Comparison of ENCODE assay signal across 13 cellular contexts in genomic region chr20:59402697-59403096, GRCh38.
DNase-seq lines count a peak whose midpoint lies in the region; ATAC-seq and TF ChIP-seq lines count a peak whose summit lies in the region.
"Had no signal": no experiment of that assay in that cellular context is flagged by ENCODE, and none has a peak within 500 bp of the region (broad histone marks: within the 10 kb centered on the region; RNA-seq: fewer than 3 reads in every experiment).

No MANE protein-coding gene starts in this region.

- TF ChIP-seq RAD21 in neural cell (conservative IDR thresholded peaks at IDR 0.05): peak; percentile 73

- H3K9me2 ChIP-seq in neural cell (ENCODE audit: insufficient read depth, low read length): no peaks in the 10 kb centered on the region

- no peaks in the 10 kb centered on the region for H3F3A ChIP-seq in neural cell (ENCODE audit: insufficient read depth, low read length, poor library complexity, severe bottlenecking)

- H3K36me3 ChIP-seq in neural cell (ENCODE audit: insufficient read depth, low read length): no peaks in the 10 kb centered on the region

- no peaks in the 10 kb centered on the region for H4K20me1 ChIP-seq in neural cell (ENCODE audit: insufficient read depth)

- H3K79me2 ChIP-seq in neural cell (replicated peaks; ENCODE audit: insufficient read depth, low read length): no peaks in the 10 kb centered on the region

- H3K27ac ChIP-seq in neural cell (ENCODE audit: low read length): peak overlapping the region; percentile 51
- H3K27ac ChIP-seq: PC-9 had no signal

- H2AFZ ChIP-seq in neural cell (ENCODE audit: low read depth, low read length): no peak overlapping the region
- H2AFZ ChIP-seq: PC-9 had no signal

- peak; percentile 41 for DNase-seq in DMS79 treated with DMSO at 0.1 percent for 48 hours (lab: John Stamatoyannopoulos, UW)
- DNase-seq in DMS79 (lab: John Stamatoyannopoulos, UW): no peak
- peak; percentile 68 for DNase-seq in NCI-H2171 (lab: John Stamatoyannopoulos, UW)
- DNase-seq in cerebellum (ENCODE audit: low spot score): peak; percentile 21
- DNase-seq in AG08395 (ENCODE audit: low spot score): no peak
- no peak for DNase-seq in dermis blood vessel endothelial cell
- DNase-seq: 8988T; activated CD4-positive, CD25-positive, alpha-beta regulatory T cell; GDM1; immature natural killer cell; PC-9 had no signal

- no peaks in the 10 kb centered on the region for H3K27me3 ChIP-seq in neural cell (ENCODE audit: insufficient read depth, low read depth, low read length)

- H3K4me2 ChIP-seq in neural cell (ENCODE audit: low read length): peak overlapping the region; percentile 22
- H3K4me2 ChIP-seq: PC-9 had no signal

- no peaks in the 10 kb centered on the region for H3K9me3 ChIP-seq in neural cell (ENCODE audit: low read length)

- peak; percentile 63 for TF ChIP-seq CTCF in neural cell (IDR thresholded peaks at IDR 0.05; ENCODE audit: poor library complexity, severe bottlenecking)

- H3K4me3 ChIP-seq in neural cell (ENCODE audit: low read length): peak overlapping the region; percentile 59
- H3K4me3 ChIP-seq: PC-9 had no signal

- TF ChIP-seq EP300 in neural cell (conservative IDR thresholded peaks at IDR 0.05; ENCODE audit: poor library complexity, severe bottlenecking): no peak

- ATAC-seq in HG03139 (IDR thresholded peaks at IDR 0.05; ENCODE audit: unreplicated experiment): no peak

- peak overlapping the region; percentile 42 for H3K9ac ChIP-seq in neural cell (ENCODE audit: low read length)

TF ChIP-seq in neural cell, 6 proteins besides CTCF, POLR2A, EP300 and RAD21:
- TF ChIP-seq MXI1 (conservative IDR thresholded peaks at IDR 0.05; ENCODE audit: poor library complexity, severe bottlenecking): peak; percentile 86
- no peak for TF ChIP-seq TAF1 (IDR thresholded peaks at IDR 0.05; ENCODE audit: low read depth)
- peak; percentile 74 for TF ChIP-seq SMC3 (conservative IDR thresholded peaks at IDR 0.05; ENCODE audit: poor library complexity)
- no peak for TF ChIP-seq POLR2AphosphoS5 (IDR thresholded peaks at IDR 0.05)
- TF ChIP-seq EZH2 (IDR thresholded peaks at IDR 0.05; ENCODE audit: borderline replicate concordance, insufficient read depth, low read length, poor library complexity, severe bottlenecking): no peak
- TF ChIP-seq REST (IDR thresholded peaks at IDR 0.05; ENCODE audit: borderline replicate concordance): no peak

Comparison
In these comparisons a context has a peak if more than half of its experiments do, and no peak if none do; other contexts are left out.
1. DNase-seq: peak in DMS79 treated with DMSO at 0.1 percent for 48 hours (single experiment), NCI-H2171 (single experiment) and cerebellum (single experiment); none in DMS79 (single experiment), AG08395 (single experiment) and dermis blood vessel endothelial cell (single experiment).